ENCODE assay signal across 34 cellular contexts in genomic region chr2:154908312-154908711, GRCh38.
"Had no signal": no experiment of that assay in that cellular context is flagged by ENCODE, and none has a peak within 500 bp of the region (broad histone marks: within the 10 kb centered on the region; RNA-seq: fewer than 3 reads in every experiment).

No MANE protein-coding gene starts in this region.

- H3K27ac Mint-ChIP-seq: activated CD4-positive, alpha-beta memory T cell treated with anti-CD3 and anti-CD28 coated beads for 36 hours; activated CD4-positive, alpha-beta T cell treated with anti-CD3 and anti-CD28 coated beads, Interleukin-2, amount 10 ng/mL, durations not matched to agents 24 days and 14 days; activated naive CD4-positive, alpha-beta T cell treated with anti-CD3 and anti-CD28 coated beads for 36 hours; activated naive CD8-positive, alpha-beta T cell treated with anti-CD3 and anti-CD28 coated beads for 36 hours; activated T-helper 1 cell treated with anti-CD3 and anti-CD28 coated beads, Interleukin-12 subunit alpha, Interleukin-12 subunit beta, Interleukin-2, Interleukin-4 antibody, amounts not matched to agents 30 ng/mL and 10 ng/mL and 1 ng/mL, durations not matched to agents 14 hours and 24 hours and 36 hours; memory B cell; natural killer cell treated with Interleukin-12 subunit alpha and Interleukin-12 subunit beta and Interleukin-15 and Interleukin-18, amount 100 ng/mL, for 72 hours; T-helper 1 cell treated with Interleukin-12 subunit alpha and Interleukin-12 subunit beta and Interleukin-4 antibody, amounts not matched to agents 30 μg/mL and 1 μg/mL, for 36 hours had no signal

- H3K4me1 ChIP-seq: adrenal gland, gastrocnemius medialis, prostate gland, testis, uterus had no signal

- FAIRE-seq: astrocyte, TTC549 had no signal

- ATAC-seq: gastrocnemius medialis, mucosa of descending colon had no signal

- H3K4me2 ChIP-seq: hepatocyte had no signal

- H3K27ac ChIP-seq: adrenal gland, brain microvascular endothelial cell, coronary artery, dorsolateral prefrontal cortex, gastrocnemius medialis, hepatocyte, neutrophil, ovary, prostate gland, testis, uterus, WERI-Rb-1 had no signal

- H3K79me2 ChIP-seq: hepatocyte had no signal

- H3K36me3 ChIP-seq: adrenal gland, brain microvascular endothelial cell, gastrocnemius medialis, neutrophil, ovary, prostate gland, uterus, WERI-Rb-1 had no signal

- H3K9me3 ChIP-seq: adrenal gland, gastrocnemius medialis, mucosa of descending colon, neutrophil, ovary, prostate gland, testis, uterus had no signal

- H3K27me3 Mint-ChIP-seq: activated CD4-positive, alpha-beta memory T cell treated with anti-CD3 and anti-CD28 coated beads for 36 hours; activated CD4-positive, alpha-beta T cell treated with anti-CD3 and anti-CD28 coated beads, Interleukin-2, amount 10 ng/mL, durations not matched to agents 24 days and 14 days; activated naive CD8-positive, alpha-beta T cell treated with anti-CD3 and anti-CD28 coated beads for 36 hours; memory B cell; natural killer cell treated with Interleukin-12 subunit alpha and Interleukin-12 subunit beta and Interleukin-15 and Interleukin-18, amount 100 ng/mL, for 72 hours had no signal

- H3K4me3 ChIP-seq: adrenal gland, coronary artery, dorsolateral prefrontal cortex, gastrocnemius medialis, hepatocyte, mucosa of descending colon, ovary, prostate gland, testis, uterus had no signal

- H3K36me3 Mint-ChIP-seq: activated CD4-positive, alpha-beta memory T cell treated with anti-CD3 and anti-CD28 coated beads for 36 hours; activated naive CD8-positive, alpha-beta T cell treated with anti-CD3 and anti-CD28 coated beads for 36 hours; memory B cell; natural killer cell treated with Interleukin-12 subunit alpha and Interleukin-12 subunit beta and Interleukin-15 and Interleukin-18, amount 100 ng/mL, for 72 hours had no signal

- H3K4me1 Mint-ChIP-seq: activated CD4-positive, alpha-beta T cell treated with anti-CD3 and anti-CD28 coated beads, Interleukin-2, amount 10 ng/mL, durations not matched to agents 24 days and 14 days; activated naive CD8-positive, alpha-beta T cell treated with anti-CD3 and anti-CD28 coated beads for 36 hours; memory B cell had no signal

- H3K4me3 Mint-ChIP-seq: activated CD4-positive, alpha-beta memory T cell treated with anti-CD3 and anti-CD28 coated beads for 36 hours; activated CD4-positive, alpha-beta T cell treated with anti-CD3 and anti-CD28 coated beads, Interleukin-2, amount 10 ng/mL, durations not matched to agents 24 days and 14 days; activated naive CD4-positive, alpha-beta T cell treated with anti-CD3 and anti-CD28 coated beads for 36 hours; activated naive CD8-positive, alpha-beta T cell treated with anti-CD3 and anti-CD28 coated beads for 36 hours; activated T-helper 1 cell treated with anti-CD3 and anti-CD28 coated beads, Interleukin-12 subunit alpha, Interleukin-12 subunit beta, Interleukin-2, Interleukin-4 antibody, amounts not matched to agents 30 ng/mL and 10 ng/mL and 1 ng/mL, durations not matched to agents 14 hours and 24 hours and 36 hours; memory B cell; natural killer cell treated with Interleukin-12 subunit alpha and Interleukin-12 subunit beta and Interleukin-15 and Interleukin-18, amount 100 ng/mL, for 72 hours; T-helper 1 cell treated with Interleukin-12 subunit alpha and Interleukin-12 subunit beta and Interleukin-4 antibody, amounts not matched to agents 30 μg/mL and 1 μg/mL, for 36 hours had no signal

- DNase-seq: activated CD4-positive, alpha-beta memory T cell treated with anti-CD3 and anti-CD28 coated beads for 36 hours; activated CD4-positive, alpha-beta T cell treated with anti-CD3 and anti-CD28 coated beads, Interleukin-2, amount 10 ng/mL, durations not matched to agents 24 days and 14 days; activated CD4-positive, CD25-positive, alpha-beta regulatory T cell treated with anti-CD3 and anti-CD28 coated beads, Interleukin-2, amount 50 U/mL, for 72 hours; activated CD8-positive, alpha-beta memory T cell treated with anti-CD3 and anti-CD28 coated beads, Interleukin-2, amount 50 U/mL, for 4 hours; activated effector memory CD4-positive, alpha-beta T cell treated with anti-CD3 and anti-CD28 coated beads, Interleukin-2, amount 50 U/mL, for 16 hours; activated naive CD4-positive, alpha-beta T cell treated with anti-CD3 and anti-CD28 coated beads for 36 hours; activated naive CD8-positive, alpha-beta T cell treated with anti-CD3 and anti-CD28 coated beads for 36 hours; activated T-cell treated with anti-CD3 and anti-CD28 coated beads, Interleukin-2, amount 50 U/mL, for 1 hour; adrenal gland; brain microvascular endothelial cell; dorsolateral prefrontal cortex; effector memory CD4-positive, alpha-beta T cell; erythroblast; gastrocnemius medialis; ovary; stimulated activated CD4-positive, alpha-beta T cell treated with anti-CD3 and anti-CD28 coated beads, Interleukin-15, amount 100 ng/mL, for 24 hours; stimulated activated CD4-positive, alpha-beta T cell treated with anti-CD3 and anti-CD28 coated beads, Interleukin-2, amount 100 ng/mL, for 24 hours; stimulated activated naive CD8-positive, alpha-beta T cell treated with anti-CD3 and anti-CD28 coated beads, Interleukin-15, Interleukin-2, amounts not matched to agents 100 U/mL and 50 U/mL, for 24 hours; T-helper 9 cell; testis; trophoblast cell; uterus; WERI-Rb-1 had no signal

- H3K27me3 ChIP-seq: adrenal gland, brain microvascular endothelial cell, dorsolateral prefrontal cortex, gastrocnemius medialis, hepatocyte, neutrophil, ovary, testis, uterus had no signal

- H2AFZ ChIP-seq: hepatocyte had no signal

- H3K9me3 Mint-ChIP-seq: activated CD4-positive, alpha-beta T cell treated with anti-CD3 and anti-CD28 coated beads, Interleukin-2, amount 10 ng/mL, durations not matched to agents 24 days and 14 days; activated naive CD8-positive, alpha-beta T cell treated with anti-CD3 and anti-CD28 coated beads for 36 hours; activated T-helper 1 cell treated with anti-CD3 and anti-CD28 coated beads, Interleukin-12 subunit alpha, Interleukin-12 subunit beta, Interleukin-2, Interleukin-4 antibody, amounts not matched to agents 30 ng/mL and 10 ng/mL and 1 ng/mL, durations not matched to agents 14 hours and 24 hours and 36 hours; T-helper 1 cell treated with Interleukin-12 subunit alpha and Interleukin-12 subunit beta and Interleukin-4 antibody, amounts not matched to agents 30 μg/mL and 1 μg/mL, for 36 hours had no signal
